ENCODE assay signal across 12 cellular contexts in the genomic region with DNA sequence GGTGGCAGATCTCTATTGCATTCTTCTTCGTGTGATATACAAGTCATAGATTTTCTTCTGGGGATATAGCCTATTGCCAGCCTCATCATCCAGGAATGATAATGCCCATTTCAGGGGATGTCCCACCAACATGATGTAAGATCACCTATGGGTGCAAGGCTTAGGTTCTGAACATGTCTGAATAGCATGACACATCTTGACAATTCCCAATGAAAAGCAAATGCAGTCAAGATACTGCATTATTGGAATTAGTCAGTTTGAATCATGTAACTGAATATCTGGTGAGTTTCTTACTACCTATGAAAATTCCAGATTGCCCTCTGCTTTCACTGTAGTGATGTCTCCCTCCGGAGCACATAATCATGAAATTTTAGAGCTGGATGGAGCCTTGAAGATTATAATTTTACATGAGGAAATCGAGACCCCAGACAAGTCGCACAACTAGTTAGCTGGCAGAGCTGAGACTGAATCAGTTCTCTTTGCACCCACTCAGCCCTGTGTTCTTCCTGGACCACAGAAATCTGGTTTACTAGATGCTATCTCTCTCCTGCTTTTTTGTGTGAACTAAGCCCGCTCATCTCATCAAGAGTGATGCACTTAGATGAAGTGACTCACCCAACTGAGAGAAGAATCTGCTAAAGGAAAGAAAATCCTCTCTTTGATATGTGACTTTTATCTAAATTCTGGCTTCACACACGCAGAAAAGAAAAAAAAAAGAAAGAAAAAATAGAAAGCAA.
DNase-seq lines count a peak whose midpoint lies in the region; ATAC-seq and TF ChIP-seq lines count a peak whose summit lies in the region.
"Had no signal": no experiment of that assay in that cellular context is flagged by ENCODE, and none has a peak within 500 bp of the region (broad histone marks: within the 10 kb centered on the region; RNA-seq: fewer than 3 reads in every experiment).

No MANE protein-coding gene starts in this region.

- no peak for DNase-seq in DND-41
- peak; percentile 23 for DNase-seq in HT1080 (ENCODE audit: low read depth)
- peak; percentile 11 for DNase-seq in adipocyte (ENCODE audit: low read depth)
- DNase-seq in sigmoid colon = no peak
- DNase-seq in NOMO-1 treated with dmso at 0.1 percent for 144 hours (lab: John Stamatoyannopoulos, UW; ENCODE audit: unreplicated experiment) = no peak
- DNase-seq: activated B cell treated with CpG ODN at 0.5 μM for 24 hours; adrenal gland; CD4-positive, CD25-positive, alpha-beta regulatory T cell; testis had no signal

- H3K27me3 ChIP-seq in DND-41 (ENCODE audit: insufficient read depth, low read length, poor library complexity) = peaks cover 4% of the 10 kb centered on the region
- H3K27me3 ChIP-seq in adipocyte (replicated peaks; ENCODE audit: control insufficient read depth, insufficient read depth, low read length) = no peaks in the 10 kb centered on the region
- no peaks in the 10 kb centered on the region for H3K27me3 ChIP-seq in skeletal muscle satellite cell (ENCODE audit: control insufficient read depth, insufficient read depth, low read length)
- H3K27me3 ChIP-seq in sigmoid colon = no peaks in the 10 kb centered on the region
- H3K27me3 ChIP-seq: adrenal gland, testis had no signal

- H3K36me3 ChIP-seq in DND-41 (ENCODE audit: insufficient read depth, low read length) (no peaks in the 10 kb centered on the region), adipocyte (ENCODE audit: control insufficient read depth, insufficient read depth, low read length, severe bottlenecking) (no peaks in the 10 kb centered on the region), skeletal muscle satellite cell (ENCODE audit: insufficient read depth, low read length) (no peaks in the 10 kb centered on the region), sigmoid colon (no peaks in the 10 kb centered on the region)
- H3K36me3 ChIP-seq: adrenal gland had no signal

- H3K4me2 ChIP-seq in DND-41 (ENCODE audit: insufficient read depth, low read length) (no peak overlapping the region), skeletal muscle satellite cell (ENCODE audit: low read length) (peak overlapping the region; percentile 59)

- H3K9me3 ChIP-seq in DND-41 (ENCODE audit: insufficient read depth, low read length, severe bottlenecking) = no peaks in the 10 kb centered on the region
- H3K9me3 ChIP-seq in adipocyte (ENCODE audit: control insufficient read depth, low read length) = no peaks in the 10 kb centered on the region
- H3K9me3 ChIP-seq in skeletal muscle satellite cell (replicated peaks; ENCODE audit: low read length) = no peaks in the 10 kb centered on the region
- no peaks in the 10 kb centered on the region for H3K9me3 ChIP-seq in sigmoid colon
- H3K9me3 ChIP-seq: adrenal gland, testis had no signal

- TF ChIP-seq CTCF in DND-41 (IDR thresholded peaks at IDR 0.05; ENCODE audit: borderline replicate concordance, extremely low read depth, low read length, poor library complexity, severe bottlenecking) (no peak), sigmoid colon (IDR thresholded peaks at IDR 0.05) (no peak)

- intact Hi-C loops in sigmoid colon (cut with DNase I) = no loop called here

- H3K27ac ChIP-seq in DND-41 (ENCODE audit: low read length) = no peak overlapping the region
- no peak overlapping the region for H3K27ac ChIP-seq in sigmoid colon
- H3K27ac ChIP-seq: adrenal gland, testis had no signal

- no peak for TF ChIP-seq POLR2A in sigmoid colon (IDR thresholded peaks at IDR 0.05)

- WGBS in sigmoid colon, 2 donors = 70 to 73% methylated on average over 6 of the region's 6 CpGs

- no peaks in the 10 kb centered on the region for H3K79me2 ChIP-seq in DND-41 (ENCODE audit: insufficient read depth, low read length)

- no peak overlapping the region for H2AFZ ChIP-seq in DND-41 (ENCODE audit: low read depth, low read length)

- H3K4me1 ChIP-seq in DND-41 (ENCODE audit: insufficient read depth, low read length) (no peaks in the 10 kb centered on the region), adipocyte (ENCODE audit: control insufficient read depth, insufficient read depth, low read length) (peaks cover 7% of the 10 kb centered on the region), skeletal muscle satellite cell (ENCODE audit: control insufficient read depth, insufficient read depth, low read length) (peaks cover 36% of the 10 kb centered on the region), sigmoid colon (no peaks in the 10 kb centered on the region)
- H3K4me1 ChIP-seq: adrenal gland, testis had no signal

- no peaks in the 10 kb centered on the region for H4K20me1 ChIP-seq in DND-41 (ENCODE audit: insufficient read depth, low read length)

- ATAC-seq in DND-41 (ENCODE audit: insufficient read depth, low read depth) = peak; percentile 48; the same call in 2 of the 3 replicates
- ATAC-seq in GM19328 (IDR thresholded peaks at IDR 0.05; ENCODE audit: unreplicated experiment) = no peak
- ATAC-seq: SK-N-SH treated with all-trans-retinoic acid at 6 μM for 48 hours had no signal

- H3K4me3 ChIP-seq in DND-41 (ENCODE audit: low read depth in 1 of 2, low read length in 2 of 2) (no peak overlapping the region), adipocyte (ENCODE audit: low read length) (no peak overlapping the region), skeletal muscle satellite cell (ENCODE audit: low read length) (no peak overlapping the region), sigmoid colon (no peak overlapping the region)
- H3K4me3 ChIP-seq: adrenal gland, testis had no signal

- no peak overlapping the region for H3K9ac ChIP-seq in DND-41 (ENCODE audit: low read depth, low read length)
- no peak overlapping the region for H3K9ac ChIP-seq in adipocyte (ENCODE audit: low read length)
- H3K9ac ChIP-seq in skeletal muscle satellite cell (ENCODE audit: low read depth, low read length) = no peak overlapping the region

- TF ChIP-seq EP300 in sigmoid colon (IDR thresholded peaks at IDR 0.05) = no peak

Comparison
In these comparisons a context has a peak if more than half of its experiments do, and no peak if none do; other contexts are left out.
1. DNase-seq: peak in HT1080 (single experiment) and adipocyte (single experiment); none in DND-41 (single experiment), sigmoid colon (single experiment) and NOMO-1 treated with dmso at 0.1 percent for 144 hours (single experiment).